18 cellular contexts compared by ENCODE assay signal in the genomic region with DNA sequence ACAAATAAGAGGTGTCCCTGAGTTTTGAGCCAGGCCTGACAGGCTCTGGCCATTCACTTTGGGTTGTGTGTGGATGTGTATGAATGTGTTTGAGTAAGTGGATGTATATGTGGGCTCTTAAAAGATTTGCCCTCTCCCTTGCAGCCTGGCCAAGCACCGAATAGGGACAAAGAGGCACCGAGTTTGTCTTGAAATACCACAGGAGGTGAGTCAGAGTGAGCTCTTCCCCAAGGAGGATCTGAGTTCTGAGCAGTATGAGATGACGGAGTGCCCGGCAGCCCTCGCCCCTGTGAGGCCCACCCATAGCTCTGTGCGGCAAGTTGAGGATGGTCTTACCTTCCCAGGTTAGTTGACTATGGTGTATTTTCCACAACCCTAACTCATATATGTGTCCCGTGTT. TPM values are rescaled to one million over a fixed set of nuclear protein-coding genes. Genes with fewer than 3 reads are reported as not detected.
DNase-seq lines count a peak whose midpoint lies in the region; FAIRE-seq and TF ChIP-seq lines count a peak whose summit lies in the region.
"Had no signal": no experiment of that assay in that cellular context is flagged by ENCODE, and none has a peak within 500 bp of the region (broad histone marks: within the 10 kb centered on the region; RNA-seq: fewer than 3 reads in every experiment).

No MANE protein-coding gene starts in this region.

- FAIRE-seq in keratinocyte (lab: Jason Lieb, UNC) = peak; percentile 76

- H3K9me3 ChIP-seq in keratinocyte (ENCODE audit: control insufficient read depth, low read depth, low read length) (no peaks in the 10 kb centered on the region), MM.1S (replicated peaks; ENCODE audit: insufficient read depth, low read length) (no peaks in the 10 kb centered on the region), colonic mucosa (no peaks in the 10 kb centered on the region), sigmoid colon (no peaks in the 10 kb centered on the region)
- H3K9me3 ChIP-seq: Caco-2, neutrophil, Peyer's patch, right lobe of liver, suprapubic skin had no signal

- dilution Hi-C loops in keratinocyte (cut with MboI; ENCODE audit: extremely low pct_ligation_motif_present, low sequenced_read_pairs) = no loop called here

- H3K9ac ChIP-seq in keratinocyte (ENCODE audit: control insufficient read depth, extremely low read depth, insufficient read depth, low read length) (no peak overlapping the region), MM.1S (ENCODE audit: low read length) (no peak overlapping the region), colonic mucosa (ENCODE audit: low read depth in 2 of 2, low read length in 2 of 2) (no peak overlapping the region)

- H3K9me2 ChIP-seq in MM.1S (replicated peaks; ENCODE audit: insufficient read depth, low read length) = no peaks in the 10 kb centered on the region

- no peak for TF ChIP-seq EP300 in sigmoid colon (IDR thresholded peaks at IDR 0.05)

- no peaks in the 10 kb centered on the region for H3F3A ChIP-seq in MM.1S (ENCODE audit: insufficient read depth, low read length)

- H2AFZ ChIP-seq in keratinocyte (ENCODE audit: control insufficient read depth, low read length) (no peak overlapping the region), MM.1S (ENCODE audit: low read length) (no peak overlapping the region)

- in situ Hi-C loops in brain microvascular endothelial cell (cut with HindIII; ENCODE audit: low pct_ligation_motif_present, low sequenced_read_pairs) = no loop called here

- no peak for TF ChIP-seq POLR2A in sigmoid colon (IDR thresholded peaks at IDR 0.05)

- peak; percentile 12 for DNase-seq in AG04449 (ENCODE audit: low read depth, low spot score)
- peak; percentile 16 for DNase-seq in HCEC 1CT
- peak; percentile 27 for DNase-seq in brain microvascular endothelial cell
- no peak for DNase-seq in keratinocyte (ENCODE audit: low read depth, low spot score)
- no peak for DNase-seq in MM.1S
- no peak for DNase-seq in colonic mucosa
- DNase-seq in activated CD4-positive, CD25-positive, alpha-beta regulatory T cell (lab: John Stamatoyannopoulos, UW) = no peak
- no peak for DNase-seq in sigmoid colon
- DNase-seq: activated CD8-positive, alpha-beta T cell treated with anti-CD3 and anti-CD28 coated beads for 36 hours; amygdala; Caco-2; left cardiac atrium; NCI-H1105; NCI-H774; Peyer's patch; right lobe of liver had no signal

- H3K27ac ChIP-seq in brain microvascular endothelial cell = peak overlapping the region; percentile 21
- H3K27ac ChIP-seq in keratinocyte (ENCODE audit: control insufficient read depth, insufficient read depth, low read length) = no peak overlapping the region
- no peak overlapping the region for H3K27ac ChIP-seq in MM.1S (ENCODE audit: low read length)
- no peak overlapping the region for H3K27ac ChIP-seq in colonic mucosa
- H3K27ac ChIP-seq in sigmoid colon = no peak overlapping the region
- H3K27ac ChIP-seq: neutrophil, Peyer's patch, right lobe of liver, suprapubic skin had no signal

- TF ChIP-seq CTCF in AG04449 (IDR thresholded peaks at IDR 0.05; ENCODE audit: insufficient read depth, low read length, missing control alignments) = no peak
- TF ChIP-seq CTCF in brain microvascular endothelial cell (IDR thresholded peaks at IDR 0.05; ENCODE audit: low read depth, low read length, missing control alignments) = no peak
- no peak for TF ChIP-seq CTCF in keratinocyte (optimal IDR thresholded peaks at IDR 0.05 in 1 of 3, IDR thresholded peaks at IDR 0.05 in 1 of 3, conservative IDR thresholded peaks at IDR 0.05 in 1 of 3; ENCODE audit: extremely low read depth in 1 of 3, insufficient read depth in 2 of 3, low read length in 3 of 3)
- TF ChIP-seq CTCF in MM.1S (IDR thresholded peaks at IDR 0.05; ENCODE audit: low read length) = no peak
- TF ChIP-seq CTCF in colonic mucosa (IDR thresholded peaks at IDR 0.05) = no peak
- TF ChIP-seq CTCF in sigmoid colon (IDR thresholded peaks at IDR 0.05) = no peak

- 94 to 96% methylated on average over 7 of the region's 7 CpGs for WGBS in sigmoid colon, 2 donors

- intact Hi-C loops in colonic mucosa (cut with DNase I) = no loop called here
- intact Hi-C loops in sigmoid colon (cut with DNase I) = no loop called here

- peaks cover 8% of the 10 kb centered on the region for H3K9me1 ChIP-seq in keratinocyte (ENCODE audit: control insufficient read depth, extremely low read depth, insufficient read depth, low read length)

- H4K20me1 ChIP-seq in keratinocyte (ENCODE audit: control insufficient read depth, extremely low read depth, insufficient read depth, low read length) = peaks cover 8% of the 10 kb centered on the region
- H4K20me1 ChIP-seq in MM.1S (ENCODE audit: insufficient read depth, low read length) = no peaks in the 10 kb centered on the region

- H3K27me3 ChIP-seq in brain microvascular endothelial cell (replicated peaks) (no peaks in the 10 kb centered on the region), keratinocyte (ENCODE audit: control insufficient read depth, extremely low read depth, insufficient read depth, low read length) (no peaks in the 10 kb centered on the region), MM.1S (replicated peaks; ENCODE audit: insufficient read depth, low read length) (no peaks in the 10 kb centered on the region), colonic mucosa (no peaks in the 10 kb centered on the region), sigmoid colon (no peaks in the 10 kb centered on the region)
- H3K27me3 ChIP-seq: neutrophil, Peyer's patch, right lobe of liver, suprapubic skin had no signal

- CTCF ChIA-PET in AG04449 (lab: Yijun Ruan, JAX) = interaction anchor here (1.3 kb wide), 1 partner anchor 442 kb away, joined by 3 read pairs; no protein-coding TSS in a partner anchor

- H3K4me2 ChIP-seq in keratinocyte (ENCODE audit: control insufficient read depth, extremely low read depth, insufficient read depth, low read depth, low read length) = no peak overlapping the region
- H3K4me2 ChIP-seq in MM.1S (ENCODE audit: low read depth, low read length) = no peak overlapping the region

- POLR2A ChIA-PET in AG04449 (lab: Yijun Ruan, JAX) = interaction anchor here (2.5 kb wide), 1 partner anchor 19 kb away, joined by 11 read pairs; a partner anchor contains a TSS

- H3K4me1 ChIP-seq in keratinocyte (ENCODE audit: control insufficient read depth, extremely low read depth, insufficient read depth, low read length) (peaks cover 45% of the 10 kb centered on the region), MM.1S (ENCODE audit: low read length) (peaks cover 2% of the 10 kb centered on the region; the same call in 1 of the 2 replicates), colonic mucosa (no peaks in the 10 kb centered on the region), sigmoid colon (no peaks in the 10 kb centered on the region)
- H3K4me1 ChIP-seq: Caco-2, Peyer's patch, right lobe of liver had no signal

- H3K4me3 ChIP-seq in AG04449 (ENCODE audit: low read depth, low read length) (no peak overlapping the region), brain microvascular endothelial cell (ENCODE audit: low read depth, low read length) (no peak overlapping the region), keratinocyte (ENCODE audit: control insufficient read depth in 2 of 3, extremely low read depth in 1 of 3, insufficient read depth in 2 of 3, low read depth in 1 of 3, low read length in 3 of 3) (no peak overlapping the region), MM.1S (ENCODE audit: low read length) (no peak overlapping the region), colonic mucosa (no peak overlapping the region), sigmoid colon (no peak overlapping the region)
- H3K4me3 ChIP-seq: Peyer's patch, right lobe of liver, suprapubic skin had no signal

- H3K36me3 ChIP-seq in brain microvascular endothelial cell (replicated peaks) = peaks cover 90% of the 10 kb centered on the region
- H3K36me3 ChIP-seq in keratinocyte (ENCODE audit: control insufficient read depth in 2 of 2, extremely low read depth in 1 of 2, insufficient read depth in 2 of 2, low read length in 2 of 2) = peaks cover 51 to 66% of the 10 kb centered on the region in 2 experiments
- peaks cover 14% of the 10 kb centered on the region for H3K36me3 ChIP-seq in MM.1S (replicated peaks; ENCODE audit: insufficient read depth, low read length)
- peaks cover 50% of the 10 kb centered on the region for H3K36me3 ChIP-seq in colonic mucosa
- peaks cover 73 to 100% (median 83%) of the 10 kb centered on the region in 4 donors for H3K36me3 ChIP-seq in sigmoid colon

- H3K79me2 ChIP-seq in keratinocyte (ENCODE audit: control insufficient read depth, insufficient read depth, low read length) = peaks cover 5% of the 10 kb centered on the region
- H3K79me2 ChIP-seq in MM.1S (ENCODE audit: low read length) = no peaks in the 10 kb centered on the region

RNA-seq across cellular contexts. Expression of a gene that starts 19.0 kb away (rescaled TPM):
- polyA plus RNA-seq in keratinocyte (31.0 to 39.5 TPM (median 31.6 TPM) in 3 replicates), sigmoid colon (10 to 100 TPM; 16.8 to 25.2 (median 25.0) TPM)
- 18.0 TPM for polyA plus RNA-seq in keratinocyte (2011; ENCODE audit: low read depth)
- 29.4 and 38.4 TPM in 2 replicates for polyA plus RNA-seq in keratinocyte (2011; cell fraction: cytosol; rRNA removed)
- polyA plus RNA-seq in keratinocyte (2011; cell fraction: nucleus; rRNA removed) = 78.8 and 82.6 TPM in 2 replicates
- polyA plus RNA-seq in keratinocyte (2012; ENCODE audit: low replicate concordance) = 21.4 and 32.0 TPM in 2 replicates
- polyA minus RNA-seq in keratinocyte = 42.6 to 56.7 TPM (median 45.3 TPM) in 3 replicates
- polyA minus RNA-seq in keratinocyte (2011; cell fraction: cytosol; rRNA and poly(A)+ RNA removed) = 19.2 TPM
- polyA minus RNA-seq in keratinocyte (2011; cell fraction: nucleus; rRNA and poly(A)+ RNA removed) = 43.9 and 91.1 TPM in 2 replicates
- total RNA-seq in colonic mucosa (10 to 100 TPM; 57.0 to 62.4 TPM), sigmoid colon (10 to 100 TPM; 16.2 to 30.7 (median 17.5) TPM)

RNA-seq across cellular contexts. Expression of a gene that starts 38.4 kb away (rescaled TPM):
- 8.5 to 14.6 TPM (median 10.0 TPM) in 3 replicates for polyA plus RNA-seq in keratinocyte
- polyA plus RNA-seq in keratinocyte (2011; ENCODE audit: low read depth) = 6.2 TPM
- polyA plus RNA-seq in keratinocyte (2011; cell fraction: cytosol; rRNA removed) = 7.3 and 10.1 TPM in 2 replicates
- polyA plus RNA-seq in keratinocyte (2011; cell fraction: nucleus; rRNA removed) = 26.2 and 31.8 TPM in 2 replicates
- 8.0 and 14.6 TPM in 2 replicates for polyA plus RNA-seq in keratinocyte (2012; ENCODE audit: low replicate concordance)
- 13.2 to 44.4 TPM (median 20.8 TPM) in 3 replicates for polyA minus RNA-seq in keratinocyte
- 15.7 TPM for polyA minus RNA-seq in keratinocyte (2011; cell fraction: cytosol; rRNA and poly(A)+ RNA removed)
- polyA minus RNA-seq in keratinocyte (2011; cell fraction: nucleus; rRNA and poly(A)+ RNA removed) = 13.5 and 20.6 TPM in 2 replicates
- 1 to 10 TPM; 5.1 to 6.0 TPM for total RNA-seq in colonic mucosa
- 10 to 100 TPM; 21.3 to 31.4 (median 23.8) TPM for total RNA-seq in sigmoid colon
- 10 to 100 TPM in 2 of 3 donors, 1 to 10 TPM in 1; 7.2 to 18.0 (median 13.1) TPM for polyA plus RNA-seq in sigmoid colon

Comparison
In these comparisons a context has a peak if more than half of its experiments do, and no peak if none do; other contexts are left out.
1. DNase-seq: peak in AG04449 (single experiment), HCEC 1CT (single experiment) and brain microvascular endothelial cell (single experiment); none in keratinocyte (single experiment), MM.1S (single experiment), colonic mucosa (single experiment), activated CD4-positive, CD25-positive, alpha-beta regulatory T cell (0 of 4) and sigmoid colon (single experiment).